Comparison of ENCODE assay signal across 24 cellular contexts in the genomic region with DNA sequence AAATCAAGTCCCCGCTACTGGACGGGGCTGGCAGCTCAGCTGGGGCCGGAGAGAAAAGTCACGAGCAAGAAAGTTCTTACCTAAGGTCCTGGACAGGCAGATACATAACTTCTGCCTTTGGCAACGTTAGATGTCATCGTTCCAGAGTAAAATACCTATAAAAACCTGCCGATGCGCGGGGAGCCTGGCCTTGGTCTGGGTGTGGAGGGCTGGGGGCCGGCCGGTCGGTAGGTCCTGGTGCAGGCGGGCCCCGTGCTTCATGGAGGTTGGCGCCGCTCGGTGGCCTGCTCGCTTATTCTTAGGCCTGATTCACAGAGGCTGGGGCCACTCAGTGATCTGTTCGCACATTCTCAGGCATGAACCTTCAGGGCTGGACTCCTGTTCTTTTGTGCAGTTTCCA. TPM values are rescaled to one million over a fixed set of nuclear protein-coding genes. Genes with fewer than 3 reads are reported as not detected.
DNase-seq lines count a peak whose midpoint lies in the region; ATAC-seq and TF ChIP-seq lines count a peak whose summit lies in the region.
"Had no signal": no experiment of that assay in that cellular context is flagged by ENCODE, and none has a peak within 500 bp of the region (broad histone marks: within the 10 kb centered on the region; RNA-seq: fewer than 3 reads in every experiment).

No MANE protein-coding gene starts in this region.

- H3K4me1 ChIP-seq in DND-41 (ENCODE audit: insufficient read depth, low read length) (peaks cover 54% of the 10 kb centered on the region), OCI-LY7 (ENCODE audit: insufficient read depth, low read length, poor library complexity, severe bottlenecking) (peaks cover 69% of the 10 kb centered on the region), esophagus squamous epithelium (peaks cover 30 to 93% (median 34%) of the 10 kb centered on the region in 3 donors)

- DNase-seq in DND-41 (no peak), OCI-LY7 (ENCODE audit: low spot score) (no peak), esophagus squamous epithelium (lab: John Stamatoyannopoulos, UW) (no peak), posterior vena cava (ENCODE audit: low spot score) (peak; percentile 80), HEK293T (ENCODE audit: extremely low spot score) (no peak)
- no peak for DNase-seq in natural killer cell treated with Interleukin-12 subunit alpha and Interleukin-12 subunit beta and Interleukin-15 and Interleukin-18, amount 100 ng/mL, for 72 hours (ENCODE audit: low spot score)
- DNase-seq: activated CD4-positive, alpha-beta T cell treated with anti-CD3 and anti-CD28 coated beads for 4 hours; amygdala; gastrocnemius medialis; GM23248; KG1; left cardiac atrium; MG63; NCI-H1417 treated with DMSO at 0.1 percent for 48 hours; NCI-H2081; NCI-H226; NCI-H526 treated with DMSO at 0.1 percent for 48 hours; stimulated activated CD4-positive, alpha-beta T cell treated with anti-CD3 and anti-CD28 coated beads, Interleukin-1b, Interleukin-23, amount 100 ng/mL, for 48 hours; SW 1271 had no signal

- no TSS peak for BruUV-seq in OCI-LY7 (replicated peaks; lab: Mats Ljungman, UMichigan)

- peaks cover 10 to 11% of the 10 kb centered on the region in 2 donors for H3K4me1 Mint-ChIP-seq in natural killer cell treated with Interleukin-12 subunit alpha and Interleukin-12 subunit beta and Interleukin-15 and Interleukin-18, amount 100 ng/mL, for 72 hours (ENCODE audit: low read depth in 2 of 2)

- H3K79me2 ChIP-seq in DND-41 (ENCODE audit: insufficient read depth, low read length) (peaks cover 100% of the 10 kb centered on the region), OCI-LY7 (ENCODE audit: insufficient read depth, low read depth, low read length) (peaks cover 4% of the 10 kb centered on the region; the same call in 1 of the 2 replicates)

- H3K4me2 ChIP-seq in DND-41 (ENCODE audit: insufficient read depth, low read length) (no peak overlapping the region), OCI-LY7 (ENCODE audit: low read length) (peak overlapping the region; percentile 65)

- H3K27ac ChIP-seq in DND-41 (ENCODE audit: low read length) (peak overlapping the region; percentile 45; the same call in 1 of the 2 replicates), OCI-LY7 (ENCODE audit: low read depth, low read length, poor library complexity, severe bottlenecking) (peak overlapping the region; percentile 95), esophagus squamous epithelium (peak overlapping the region; percentile 5 to 95 (median 92))
- H3K27ac ChIP-seq: GM23248, right atrium auricular region had no signal

- ATAC-seq in DND-41 (ENCODE audit: insufficient read depth, low read depth) = no peak
- no peak for ATAC-seq in natural killer cell treated with Interleukin-12 subunit alpha and Interleukin-12 subunit beta and Interleukin-15 and Interleukin-18, amount 100 ng/mL, for 72 hours
- no peak for ATAC-seq in GM21619 (IDR thresholded peaks at IDR 0.05; ENCODE audit: unreplicated experiment)
- ATAC-seq: gastrocnemius medialis, left cardiac atrium had no signal

- no peak for TF ChIP-seq CTCF in DND-41 (IDR thresholded peaks at IDR 0.05; ENCODE audit: borderline replicate concordance, extremely low read depth, low read length, poor library complexity, severe bottlenecking)
- no peak for TF ChIP-seq CTCF in OCI-LY7 (conservative IDR thresholded peaks at IDR 0.05; ENCODE audit: low read length)
- no peak for TF ChIP-seq CTCF in esophagus squamous epithelium (IDR thresholded peaks at IDR 0.05)

- H3K36me3 Mint-ChIP-seq in natural killer cell treated with Interleukin-12 subunit alpha and Interleukin-12 subunit beta and Interleukin-15 and Interleukin-18, amount 100 ng/mL, for 72 hours = no peaks in the 10 kb centered on the region

- H3K4me3 ChIP-seq in DND-41 (ENCODE audit: low read depth in 1 of 2, low read length in 2 of 2) = no peak overlapping the region
- no peak overlapping the region for H3K4me3 ChIP-seq in OCI-LY7 (ENCODE audit: low read depth, low read length, poor library complexity, severe bottlenecking)
- H3K4me3 ChIP-seq in esophagus squamous epithelium = no peak overlapping the region
- H3K4me3 ChIP-seq: gastrocnemius medialis, GM23248, MG63, right atrium auricular region, stomach had no signal

- 95 to 96% methylated on average over 11 to 18 of the region's 19 CpGs for WGBS in esophagus squamous epithelium, 2 donors

- peaks cover 0 to 3% of the 10 kb centered on the region in 2 donors for H3K27me3 Mint-ChIP-seq in natural killer cell treated with Interleukin-12 subunit alpha and Interleukin-12 subunit beta and Interleukin-15 and Interleukin-18, amount 100 ng/mL, for 72 hours
- H3K27me3 Mint-ChIP-seq: activated naive CD4-positive, alpha-beta T cell treated with anti-CD3 and anti-CD28 coated beads, Interleukin-2, amount 50 U/mL, for 24 hours had no signal

- no peak overlapping the region for H2AFZ ChIP-seq in DND-41 (ENCODE audit: low read depth, low read length)
- no peak overlapping the region for H2AFZ ChIP-seq in OCI-LY7 (ENCODE audit: low read length)
- H2AFZ ChIP-seq: GM23248 had no signal

- CTCF ChIA-PET in OCI-LY7 (lab: Charles Lee; ENCODE audit: unreplicated experiment) = no interaction called here
- CTCF ChIA-PET in HEK293T (lab: Yijun Ruan, JAX) = no interaction called here

- no peak overlapping the region for H3K4me3 Mint-ChIP-seq in natural killer cell treated with Interleukin-12 subunit alpha and Interleukin-12 subunit beta and Interleukin-15 and Interleukin-18, amount 100 ng/mL, for 72 hours
- H3K4me3 Mint-ChIP-seq: activated naive CD4-positive, alpha-beta T cell treated with anti-CD3 and anti-CD28 coated beads, Interleukin-2, amount 50 U/mL, for 24 hours had no signal

- H3K9ac ChIP-seq in DND-41 (ENCODE audit: low read depth, low read length) = no peak overlapping the region
- H3K9ac ChIP-seq: GM23248 had no signal

- H3K27me3 ChIP-seq in DND-41 (ENCODE audit: insufficient read depth, low read length, poor library complexity) (no peaks in the 10 kb centered on the region), esophagus squamous epithelium (no peaks in the 10 kb centered on the region)
- H3K27me3 ChIP-seq: gastrocnemius medialis, MG63, right atrium auricular region, stomach had no signal

- TF ChIP-seq POLR2A in esophagus squamous epithelium (IDR thresholded peaks at IDR 0.05) = no peak

- H3K36me3 ChIP-seq in DND-41 (ENCODE audit: insufficient read depth, low read length) = peaks cover 88% of the 10 kb centered on the region
- H3K36me3 ChIP-seq in OCI-LY7 (ENCODE audit: insufficient read depth, low read length) = peaks cover 25% of the 10 kb centered on the region
- H3K36me3 ChIP-seq in esophagus squamous epithelium = peaks cover 0 to 37% (median 6%) of the 10 kb centered on the region in 3 donors

- H3K9me3 Mint-ChIP-seq in natural killer cell treated with Interleukin-12 subunit alpha and Interleukin-12 subunit beta and Interleukin-15 and Interleukin-18, amount 100 ng/mL, for 72 hours = no peaks in the 10 kb centered on the region
- H3K9me3 Mint-ChIP-seq: activated naive CD4-positive, alpha-beta T cell treated with anti-CD3 and anti-CD28 coated beads, Interleukin-2, amount 50 U/mL, for 24 hours; activated T-helper 2 cell treated with anti-CD3 and anti-CD28 coated beads, Interferon-gamma antibody, Interleukin-2, Interleukin-4, amounts not matched to agents 10 μg/mL and 5 μg/mL and 100 μg/mL, durations not matched to agents 14 hours and 24 hours and 36 hours had no signal

- POLR2A ChIA-PET in OCI-LY7 (lab: Charles Lee) (interaction anchor here (4.8 kb wide), 1 partner anchor 11 kb away, joined by 19 read pairs; no protein-coding TSS in a partner anchor), HEK293T (lab: Yijun Ruan, JAX) (no interaction called here)

- no peak overlapping the region for H3K27ac Mint-ChIP-seq in natural killer cell treated with Interleukin-12 subunit alpha and Interleukin-12 subunit beta and Interleukin-15 and Interleukin-18, amount 100 ng/mL, for 72 hours
- H3K27ac Mint-ChIP-seq: activated naive CD4-positive, alpha-beta T cell treated with anti-CD3 and anti-CD28 coated beads, Interleukin-2, amount 50 U/mL, for 24 hours; activated T-helper 2 cell treated with anti-CD3 and anti-CD28 coated beads, Interferon-gamma antibody, Interleukin-2, Interleukin-4, amounts not matched to agents 10 μg/mL and 5 μg/mL and 100 μg/mL, durations not matched to agents 14 hours and 24 hours and 36 hours had no signal

- H3K9me3 ChIP-seq in DND-41 (ENCODE audit: insufficient read depth, low read length, severe bottlenecking) = no peaks in the 10 kb centered on the region
- H3K9me3 ChIP-seq in OCI-LY7 (ENCODE audit: low read length) = no peaks in the 10 kb centered on the region
- H3K9me3 ChIP-seq in esophagus squamous epithelium = no peaks in the 10 kb centered on the region
- H3K9me3 ChIP-seq: gastrocnemius medialis, MG63, right atrium auricular region, stomach had no signal

- H4K20me1 ChIP-seq in DND-41 (ENCODE audit: insufficient read depth, low read length) (peaks cover 29% of the 10 kb centered on the region), OCI-LY7 (ENCODE audit: insufficient read depth, low read length) (no peaks in the 10 kb centered on the region)

- intact Hi-C loops in OCI-LY7 (cut with micrococcal nuclease; ENCODE audit: unreplicated experiment) (loop anchor here (5.0 kb wide), 1 partner anchor 521 kb away; no protein-coding TSS in a partner anchor), esophagus squamous epithelium (cut with DNase I) (no loop called here), posterior vena cava (cut with DNase I) (no loop called here)

- H3K9me2 ChIP-seq in OCI-LY7 (ENCODE audit: insufficient read depth, low read length) = no peaks in the 10 kb centered on the region

TF ChIP-seq in HEK293T, 16 proteins besides CTCF, POLR2A, EP300 and RAD21 (continues in another document):
- no peak for TF ChIP-seq FOXK2 (IDR thresholded peaks at IDR 0.05)
- TF ChIP-seq L3MBTL2 (conservative IDR thresholded peaks at IDR 0.05) = no peak
- no peak for TF ChIP-seq TARDBP (IDR thresholded peaks at IDR 0.05)
- TF ChIP-seq LEF1 (IDR thresholded peaks at IDR 0.05; ENCODE audit: borderline replicate concordance) = no peak
- TF ChIP-seq FOXM1 (IDR thresholded peaks at IDR 0.05; ENCODE audit: borderline replicate concordance) = no peak
- TF ChIP-seq, protein P1, sequence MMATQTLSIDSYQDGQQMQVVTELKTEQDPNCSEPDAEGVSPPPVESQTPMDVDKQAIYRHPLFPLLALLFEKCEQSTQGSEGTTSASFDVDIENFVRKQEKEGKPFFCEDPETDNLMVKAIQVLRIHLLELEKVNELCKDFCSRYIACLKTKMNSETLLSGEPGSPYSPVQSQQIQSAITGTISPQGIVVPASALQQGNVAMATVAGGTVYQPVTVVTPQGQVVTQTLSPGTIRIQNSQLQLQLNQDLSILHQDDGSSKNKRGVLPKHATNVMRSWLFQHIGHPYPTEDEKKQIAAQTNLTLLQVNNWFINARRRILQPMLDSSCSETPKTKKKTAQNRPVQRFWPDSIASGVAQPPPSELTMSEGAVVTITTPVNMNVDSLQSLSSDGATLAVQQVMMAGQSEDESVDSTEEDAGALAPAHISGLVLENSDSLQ (IDR thresholded peaks at IDR 0.05) = no peak
- no peak for TF ChIP-seq CTBP1 (IDR thresholded peaks at IDR 0.05; ENCODE audit: borderline replicate concordance)

RNA-seq across cellular contexts. Expression of a gene that starts 33.7 kb away (rescaled TPM):
- total RNA-seq in OCI-LY7 (2014; rRNA removed; shearing (Covaris generic)) = not detected in 2 replicates
- total RNA-seq in OCI-LY7 (2022) = not detected in 2 replicates
- 100 to 1,000 TPM in 2 of 4 donors, 10 to 100 TPM in 2; 55.4 to 253 (median 96.8) TPM for total RNA-seq in esophagus squamous epithelium
- total RNA-seq in posterior vena cava = not detected
- total RNA-seq in natural killer cell treated with Interleukin-12 subunit alpha and Interleukin-12 subunit beta and Interleukin-15 and Interleukin-18, amount 100 ng/mL, for 72 hours = not detected
- total RNA-seq: activated T-helper 2 cell treated with anti-CD3 and anti-CD28 coated beads, Interferon-gamma antibody, Interleukin-2, Interleukin-4, amounts not matched to agents 10 μg/mL and 5 μg/mL and 100 μg/mL, durations not matched to agents 14 hours and 24 hours and 36 hours; GM23248; left cardiac atrium; right atrium auricular region; stomach had no signal

Comparison
In these comparisons a context has a peak if more than half of its experiments do, and no peak if none do; other contexts are left out.
1. H3K27ac ChIP-seq: peak in every context shown above with its lines; median percentile 95 in OCI-LY7; 92 in esophagus squamous epithelium; 45 in DND-41.
2. RNA of a gene that starts 33.7 kb away (total RNA-seq): 55.4 to 253 TPM in esophagus squamous epithelium; not detected in posterior vena cava, not detected in OCI-LY7 and not detected in natural killer cell treated with Interleukin-12 subunit alpha and Interleukin-12 subunit beta and Interleukin-15 and Interleukin-18, amount 100 ng/mL, for 72 hours; every median in the first group is over 10 times any median in the second.